Comparison of ENCODE assay signal across 10 cellular contexts in genomic region chr15:68815598-68815997, GRCh38. TPM values are rescaled to one million over a fixed set of nuclear protein-coding genes. Genes with fewer than 3 reads are reported as not detected.
DNase-seq lines count a peak whose midpoint lies in the region; ATAC-seq, FAIRE-seq and TF ChIP-seq lines count a peak whose summit lies in the region.
"Had no signal": no experiment of that assay in that cellular context is flagged by ENCODE, and none has a peak within 500 bp of the region (broad histone marks: within the 10 kb centered on the region; RNA-seq: fewer than 3 reads in every experiment).

No MANE protein-coding gene starts in this region.

- H3K4me1 ChIP-seq in K562 (replicated peaks in 1 of 2; ENCODE audit: control insufficient read depth in 2 of 2, insufficient read depth in 2 of 2, low read length in 2 of 2) = peaks cover 25 to 31% of the 10 kb centered on the region in 2 experiments
- H3K4me1 ChIP-seq in osteoblast (ENCODE audit: insufficient read depth, low read length) = peaks cover 24% of the 10 kb centered on the region

- no TSS peak for BruUV-seq in K562 (replicated peaks; lab: Mats Ljungman, UMichigan)

- 59% methylated on average over 4 of the region's 4 CpGs for WGBS in K562 (ENCODE audit: insufficient coverage, low coverage, missing lambda C conversion rate)

- peak overlapping the region; percentile 99; the same call in 1 of the 3 replicates for H3K27ac ChIP-seq in K562 (ENCODE audit: extremely low read depth, low read depth, low read length)
- no peak overlapping the region for H3K27ac ChIP-seq in osteoblast (ENCODE audit: low read depth, low read length)

- intact Hi-C loops in K562 (cut with micrococcal nuclease) = no loop called here

- no peaks in the 10 kb centered on the region for H3K9me3 ChIP-seq in K562 (replicated peaks; ENCODE audit: control insufficient read depth, insufficient read depth, low read depth, low read length)
- no peaks in the 10 kb centered on the region for H3K9me3 ChIP-seq in osteoblast (ENCODE audit: low read depth, low read length)

- no peak for TF ChIP-seq RAD21 in K562 (CRISPR knock-in tag; conservative IDR thresholded peaks at IDR 0.05 in 1 of 2, IDR thresholded peaks at IDR 0.05 in 1 of 2)

- TF ChIP-seq EP300 in K562 (IDR thresholded peaks at IDR 0.05; ENCODE audit: low read length) = no peak

- H3K36me3 ChIP-seq in K562 (ENCODE audit: control insufficient read depth, insufficient read depth, low read length) (peaks cover 30% of the 10 kb centered on the region; the same call in 2 of the 3 replicates), osteoblast (ENCODE audit: insufficient read depth, low read length) (no peaks in the 10 kb centered on the region)

- H3K4me3 ChIP-seq in K562 (no peak overlapping the region; the same call in 1 of the 2 replicates), osteoblast (ENCODE audit: insufficient read depth, low read length) (no peak overlapping the region)

- H3K79me2 ChIP-seq in K562 (ENCODE audit: control insufficient read depth, insufficient read depth, low read length) (peaks cover 100% of the 10 kb centered on the region), osteoblast (ENCODE audit: insufficient read depth, low read length) (peaks cover 93% of the 10 kb centered on the region)

- no peak for TF ChIP-seq POLR2A in K562 (conservative IDR thresholded peaks at IDR 0.05)

- H3K4me2 ChIP-seq in K562 (ENCODE audit: insufficient read depth, low read length) (peak overlapping the region; percentile 77), osteoblast (ENCODE audit: insufficient read depth, low read length) (peak overlapping the region; percentile 14)

- peaks cover 45% of the 10 kb centered on the region for H4K20me1 ChIP-seq in K562 (replicated peaks; ENCODE audit: control insufficient read depth, insufficient read depth, low read length)
- peaks cover 28% of the 10 kb centered on the region for H4K20me1 ChIP-seq in osteoblast (ENCODE audit: insufficient read depth, low read length)

- H2AFZ ChIP-seq in K562 (ENCODE audit: low read depth, low read length) (no peak overlapping the region), osteoblast (ENCODE audit: low read length) (no peak overlapping the region)

- H3K27me3 ChIP-seq in K562 (ENCODE audit: control insufficient read depth in 2 of 2, insufficient read depth in 2 of 2, low read length in 2 of 2) (no peaks in the 10 kb centered on the region), osteoblast (ENCODE audit: insufficient read depth, low read length) (no peaks in the 10 kb centered on the region)

- DNase-seq in NOMO-1 treated with DMSO at 0.1 percent for 48 hours (lab: John Stamatoyannopoulos, UW; ENCODE audit: unreplicated experiment) = peak; percentile 31
- no peak for DNase-seq in NOMO-1 treated with dmso at 0.1 percent for 144 hours (lab: John Stamatoyannopoulos, UW; ENCODE audit: unreplicated experiment)
- DNase-seq in M059J (ENCODE audit: low read depth) = peak; percentile 44
- DNase-seq in K562 (ENCODE audit: extremely low read depth in 1 of 4, low spot score in 3 of 4) = no peak
- no peak for DNase-seq in osteoblast (ENCODE audit: insufficient read length, low spot score, missing footprints)
- no peak for DNase-seq in NCI-H1436 treated with DMSO at 0.1 percent for 48 hours (lab: John Stamatoyannopoulos, UW)
- DNase-seq: NCI-H524 treated with DMSO at 0.1 percent for 48 hours had no signal

- in situ Hi-C loops in K562 (cut with MboI) = no loop called here

- peak overlapping the region; percentile 47 to 98; a peak in 3 of 4 replicates for H3K9ac ChIP-seq in K562 (ENCODE audit: insufficient read depth in 1 of 2, low read depth in 2 of 2, low read length in 2 of 2)

- CTCF ChIA-PET in K562 (lab: Yijun Ruan, JAX; ENCODE audit: low intra/inter-chr PET ratio) = no interaction called here

- TF ChIP-seq CTCF in K562 (IDR thresholded peaks at IDR 0.05 in 2 of 3, conservative IDR thresholded peaks at IDR 0.05 in 1 of 3; ENCODE audit: insufficient read depth in 2 of 3, low read depth in 1 of 3, low read length in 3 of 3) = no peak
- no peak for TF ChIP-seq CTCF in osteoblast (IDR thresholded peaks at IDR 0.05; ENCODE audit: extremely low read depth, low read depth, low read length)

- ATAC-seq in K562 = no peak
- no peak for ATAC-seq in GM19395 (IDR thresholded peaks at IDR 0.05; ENCODE audit: unreplicated experiment)
- no peak for ATAC-seq in HG02973 (IDR thresholded peaks at IDR 0.05; ENCODE audit: unreplicated experiment)

- FAIRE-seq in K562 (lab: Jason Lieb, UNC) = peak; percentile 6
- FAIRE-seq: GM18507 had no signal

- H3K9me1 ChIP-seq in K562 (ENCODE audit: control insufficient read depth, insufficient read depth, low read length) = peaks cover 3% of the 10 kb centered on the region

- POLR2A ChIA-PET in K562 (lab: Yijun Ruan, JAX) = interaction anchor here (0.6 to 3.2 kb wide), 3 partner anchors 8 to 1415 kb away, joined by 3 to 13 read pairs (median 3); no protein-coding TSS in a partner anchor

TF ChIP-seq in K562, 482 proteins besides CTCF, POLR2A, EP300 and RAD21:
- TF ChIP-seq SRSF9 (IDR thresholded peaks at IDR 0.05; ENCODE audit: borderline replicate concordance, low read depth, low read length) (no peak), ETV5 (CRISPR knock-in tag; IDR thresholded peaks at IDR 0.05; ENCODE audit: low read depth) (no peak)

RNA-seq across cellular contexts. Expression of gene ANP32A, which starts 5.1 kb away (rescaled TPM):
- total RNA-seq in M059J (2014; rRNA removed; shearing (Covaris generic)) = 102 and 114 TPM in 2 replicates
- 73.2 and 102 TPM in 2 replicates for total RNA-seq in K562 (2011; cell fraction: chromatin; rRNA removed; ENCODE audit: low replicate concordance)
- 44.5 and 49.1 TPM in 2 replicates for total RNA-seq in K562 (2011; cell fraction: nucleolus; rRNA removed)
- 74.9 and 79.7 TPM in 2 replicates for total RNA-seq in K562 (2011; cell fraction: nucleoplasm; rRNA removed)
- total RNA-seq in K562 (2014; rRNA removed) = 149 and 155 TPM in 2 replicates
- 214 and 231 TPM in 2 replicates for total RNA-seq in K562 (2014; rRNA removed; fragmentation: Illumina TruSeq; extraction: Trizol)
- 213 and 234 TPM in 2 replicates for total RNA-seq in K562 (2015; rRNA removed; fragmentation: Illumina TruSeq; extraction: Trizol)
- total RNA-seq in K562 (2021) = 179 and 210 TPM in 2 replicates
- 101 and 158 TPM in 2 replicates for polyA plus RNA-seq in K562 (2011; rRNA removed)
- 28.2 and 50.9 TPM in 2 replicates for polyA plus RNA-seq in K562 (2011; cell fraction: cytosol; rRNA removed)
- polyA plus RNA-seq in K562 (2011; cell fraction: nucleus; rRNA removed) = 25.3 and 41.5 TPM in 2 replicates
- polyA plus RNA-seq in K562 (2012) = 166 and 298 TPM in 2 replicates
- 514 and 656 TPM in 2 replicates for polyA plus RNA-seq in K562 (2014; fragmentation: Illumina TruSeq; extraction: Trizol)
- 10 to 100 TPM; 13.2 to 24.9 TPM for polyA plus RNA-seq in K562 (2014; fragmentation: Nextera tagmentation; extraction: Ambion mirVana)
- 262 and 274 TPM in 2 replicates for polyA plus RNA-seq in K562 (2014; rRNA removed)
- 111 and 126 TPM in 2 replicates for polyA minus RNA-seq in K562 (2011; rRNA and poly(A)+ RNA removed)
- polyA minus RNA-seq in K562 (2011; cell fraction: cytosol; rRNA and poly(A)+ RNA removed) = 56.1 and 63.8 TPM in 2 replicates
- 21.8 and 39.9 TPM in 2 replicates for polyA minus RNA-seq in K562 (2011; cell fraction: nucleus; rRNA and poly(A)+ RNA removed)
- 27.4 and 29.7 TPM in 2 replicates for total RNA-seq in osteoblast

Comparison
In these comparisons a context has a peak if more than half of its experiments do, and no peak if none do; other contexts are left out.
1. DNase-seq: peak in NOMO-1 treated with DMSO at 0.1 percent for 48 hours (single experiment) and M059J (single experiment); none in NOMO-1 treated with dmso at 0.1 percent for 144 hours (single experiment), K562 (0 of 4), osteoblast (single experiment) and NCI-H1436 treated with DMSO at 0.1 percent for 48 hours (single experiment).